In the genomic region with DNA sequence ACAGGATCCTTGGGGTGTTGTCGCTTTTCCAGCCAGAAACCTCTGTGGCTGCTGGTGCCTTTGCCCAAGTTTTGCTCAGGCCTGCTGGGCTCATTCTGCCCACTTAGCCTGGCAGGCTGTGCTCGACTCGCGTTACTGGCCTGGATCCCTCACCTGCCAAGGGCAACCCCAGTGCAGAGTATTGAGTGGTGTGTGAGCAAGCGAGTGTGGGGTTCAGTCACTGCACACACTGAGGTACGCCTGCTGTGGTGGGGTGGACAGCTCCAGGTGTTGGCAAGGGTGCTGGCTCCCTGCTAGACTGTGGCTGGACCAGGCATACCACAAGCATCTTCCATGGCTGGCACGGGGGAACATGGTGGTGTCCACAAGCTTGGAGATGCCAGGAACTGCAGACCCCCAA, we compare ENCODE assay signal across 23 cellular contexts.
"Had no signal": no experiment of that assay in that cellular context is flagged by ENCODE, and none has a peak within 500 bp of the region (broad histone marks: within the 10 kb centered on the region; RNA-seq: fewer than 3 reads in every experiment).

No MANE protein-coding gene starts in this region.

- H3K36me3 ChIP-seq: esophagus muscularis mucosa, left lung, lower lobe of right lung had no signal

- H3K4me2 ChIP-seq: hepatocyte had no signal

- H3K27ac Mint-ChIP-seq: immature natural killer cell, mesothelial cell of epicardium, naive B cell had no signal

- ATAC-seq: foreskin keratinocyte, gastroesophageal sphincter, heart left ventricle, left cardiac atrium, left lung, left ventricle myocardium superior, mucosa of descending colon had no signal

- DNase-seq: dermis blood vessel endothelial cell; dorsolateral prefrontal cortex; effector CD4-positive, alpha-beta T cell; effector memory CD4-positive, alpha-beta T cell; foreskin keratinocyte; hypothalamus; immature natural killer cell; islet precursor cell; left cardiac atrium; left ventricle myocardium superior; lower lobe of right lung; mesenchymal stem cell; mucosa of descending colon; naive B cell had no signal

- H3K27ac ChIP-seq: coronary artery, dorsolateral prefrontal cortex, esophagus muscularis mucosa, foreskin keratinocyte, gastroesophageal sphincter, heart left ventricle, hepatocyte, left lung, lower lobe of right lung had no signal

- H3K4me1 ChIP-seq: foreskin keratinocyte had no signal

- FAIRE-seq: colon, endothelial cell of umbilical vein had no signal

- H3K27me3 Mint-ChIP-seq: naive B cell had no signal

- H3K4me3 Mint-ChIP-seq: immature natural killer cell, mesothelial cell of epicardium, naive B cell had no signal

- H3K79me2 ChIP-seq: hepatocyte had no signal

- H2AFZ ChIP-seq: hepatocyte had no signal

- H3K4me1 Mint-ChIP-seq: naive B cell had no signal

- H3K27me3 ChIP-seq: dorsolateral prefrontal cortex, esophagus muscularis mucosa, foreskin keratinocyte, gastroesophageal sphincter, heart left ventricle, hepatocyte, left lung had no signal

- H3K4me3 ChIP-seq: coronary artery, dorsolateral prefrontal cortex, esophagus muscularis mucosa, gastroesophageal sphincter, heart left ventricle, hepatocyte, left lung, lower lobe of right lung, mucosa of descending colon had no signal
